Comparison of ENCODE assay signal across 8 cellular contexts in the genomic region with DNA sequence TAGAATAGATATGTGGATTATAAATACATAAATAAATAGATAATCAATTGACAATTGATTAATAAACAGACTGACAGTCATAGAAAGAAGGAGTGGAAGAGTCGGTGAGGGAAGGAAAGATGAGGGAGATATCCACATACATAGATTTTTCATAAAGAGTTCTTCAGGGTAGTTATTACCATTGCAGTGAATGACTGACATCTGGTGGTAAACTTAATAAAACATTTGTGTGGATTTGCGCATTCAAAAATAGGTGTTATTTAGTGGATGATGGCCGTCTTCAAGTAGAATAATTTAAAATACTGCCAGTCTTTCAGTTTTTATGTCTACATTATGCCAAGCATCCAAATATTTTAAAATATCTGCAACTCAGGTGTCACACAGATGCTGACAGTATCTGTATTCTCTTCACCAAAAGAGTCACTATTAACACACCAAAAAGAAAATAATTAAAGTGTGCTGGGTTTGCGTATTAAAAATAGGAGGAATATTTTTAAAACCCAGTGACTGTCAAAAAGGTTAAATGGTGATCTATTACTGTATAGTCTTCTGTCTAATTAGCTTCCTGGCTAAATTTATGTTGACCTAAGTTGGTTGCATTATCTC.
A peak's percentile ranks its signal among the peaks of the same experiment; 100 is the strongest.
DNase-seq lines count a peak whose midpoint lies in the region; TF ChIP-seq lines count a peak whose summit lies in the region.

No MANE protein-coding gene starts in this region.

- H3K4ac ChIP-seq in mesendoderm (ENCODE audit: low read depth, low read length) = no peak overlapping the region

- H2AK5ac ChIP-seq in mesendoderm (ENCODE audit: low read length) = no peak overlapping the region

- 100% methylated on average over 2 of the region's 4 CpGs for WGBS in mesendoderm (ENCODE audit: extremely low coverage, insufficient coverage, low lambda C conversion rate)

- DNase-seq in GM13977 (ENCODE audit: low spot score) = peak; percentile 38
- DNase-seq in NCI-H345 treated with DMSO at 0.1 percent for 48 hours (lab: John Stamatoyannopoulos, UW; ENCODE audit: unreplicated experiment) = peak; percentile 10
- DNase-seq in cerebellum (ENCODE audit: low spot score) = peak; percentile 37
- DNase-seq in central memory CD4-positive, alpha-beta T cell = no peak
- no peak for DNase-seq in mesendoderm
- DNase-seq in activated CD4-positive, CD25-positive, alpha-beta regulatory T cell (lab: John Stamatoyannopoulos, UW) = no peak

- H3K27me3 ChIP-seq in ACC112 (ENCODE audit: insufficient read depth, low read length) (no peaks in the 10 kb centered on the region), neural cell (ENCODE audit: insufficient read depth, low read depth, low read length) (no peaks in the 10 kb centered on the region), mesendoderm (ENCODE audit: insufficient read depth, low read length, poor library complexity) (no peaks in the 10 kb centered on the region)

- TF ChIP-seq RAD21 in neural cell (conservative IDR thresholded peaks at IDR 0.05) = peak; percentile 90

- no peaks in the 10 kb centered on the region for H3K9me3 ChIP-seq in neural cell (ENCODE audit: low read length)

- H4K5ac ChIP-seq in mesendoderm (ENCODE audit: low read length) = no peak overlapping the region

- no peaks in the 10 kb centered on the region for H3F3A ChIP-seq in neural cell (ENCODE audit: insufficient read depth, low read length, poor library complexity, severe bottlenecking)

- H3K23ac ChIP-seq in mesendoderm (ENCODE audit: low read length) = no peak overlapping the region

- in situ Hi-C loops in GM13977 (cut with MboI; ENCODE audit: low pct_unique_long_range_greater_than_20kb, low sequenced_read_pairs, unreplicated experiment) = no loop called here

- H3K4me2 ChIP-seq in neural cell (ENCODE audit: low read length) = no peak overlapping the region
- no peak overlapping the region for H3K4me2 ChIP-seq in mesendoderm (ENCODE audit: low read length)

- H2BK15ac ChIP-seq in mesendoderm (replicated peaks; ENCODE audit: low read depth) = no peak overlapping the region

- H3K9me2 ChIP-seq in neural cell (ENCODE audit: insufficient read depth, low read length) = no peaks in the 10 kb centered on the region

- no peaks in the 10 kb centered on the region for H4K20me1 ChIP-seq in neural cell (ENCODE audit: insufficient read depth)

- H2AFZ ChIP-seq in ACC112 (ENCODE audit: low read length, unreplicated experiment) (peak overlapping the region; percentile 63), neural cell (ENCODE audit: low read depth, low read length) (no peak overlapping the region)

- TF ChIP-seq CTCF in GM13977 (IDR thresholded peaks at IDR 0.05; ENCODE audit: extremely low read depth, insufficient read depth, missing control alignments) (peak; percentile 56), neural cell (IDR thresholded peaks at IDR 0.05; ENCODE audit: poor library complexity, severe bottlenecking) (peak; percentile 77)

- H3K4me1 ChIP-seq in ACC112 (ENCODE audit: control insufficient read depth, insufficient read depth, low read length, unreplicated experiment) (no peaks in the 10 kb centered on the region), mesendoderm (ENCODE audit: control insufficient read depth, low read depth, low read length) (no peaks in the 10 kb centered on the region)

- H3K56ac ChIP-seq in mesendoderm (ENCODE audit: low read length) = no peak overlapping the region

- H4K8ac ChIP-seq in mesendoderm (ENCODE audit: low read depth, low read length) = no peak overlapping the region

- H3K79me2 ChIP-seq in ACC112 (ENCODE audit: control insufficient read depth, insufficient read depth, low read length, unreplicated experiment) (no peaks in the 10 kb centered on the region), neural cell (replicated peaks; ENCODE audit: insufficient read depth, low read length) (no peaks in the 10 kb centered on the region), mesendoderm (ENCODE audit: control insufficient read depth, insufficient read depth, low read length) (no peaks in the 10 kb centered on the region)

- no peak overlapping the region for H3K27ac ChIP-seq in ACC112 (ENCODE audit: low read depth, low read length)
- no peak overlapping the region for H3K27ac ChIP-seq in neural cell (ENCODE audit: low read length)
- no peak overlapping the region for H3K27ac ChIP-seq in mesendoderm (ENCODE audit: low read depth, low read length)

- H3K9ac ChIP-seq in neural cell (ENCODE audit: low read length) (no peak overlapping the region), mesendoderm (ENCODE audit: low read length) (no peak overlapping the region)

- H3K36me3 ChIP-seq in ACC112 (ENCODE audit: insufficient read depth, low read length) (no peaks in the 10 kb centered on the region), neural cell (ENCODE audit: insufficient read depth, low read length) (no peaks in the 10 kb centered on the region), mesendoderm (ENCODE audit: control insufficient read depth, insufficient read depth, low read length) (no peaks in the 10 kb centered on the region)

- no peak overlapping the region for H2BK120ac ChIP-seq in mesendoderm (ENCODE audit: low read depth, low read length)

- TF ChIP-seq EP300 in neural cell (conservative IDR thresholded peaks at IDR 0.05; ENCODE audit: poor library complexity, severe bottlenecking) = no peak

- no peak overlapping the region for H3K18ac ChIP-seq in mesendoderm (ENCODE audit: low read length)

- no peaks in the 10 kb centered on the region for H3K79me1 ChIP-seq in mesendoderm (ENCODE audit: low read length)

- H2BK5ac ChIP-seq in mesendoderm (ENCODE audit: low read length) = no peak overlapping the region

- no peak overlapping the region for H3K4me3 ChIP-seq in ACC112 (ENCODE audit: low read depth, low read length)
- no peak overlapping the region for H3K4me3 ChIP-seq in neural cell (ENCODE audit: low read length)
- H3K4me3 ChIP-seq in mesendoderm (ENCODE audit: low read length) = no peak overlapping the region

TF ChIP-seq in neural cell, 6 proteins besides CTCF, POLR2A, EP300 and RAD21:
- TF ChIP-seq SMC3 (conservative IDR thresholded peaks at IDR 0.05; ENCODE audit: poor library complexity) = peak; percentile 91
- TF ChIP-seq MXI1 (conservative IDR thresholded peaks at IDR 0.05; ENCODE audit: poor library complexity, severe bottlenecking) = no peak
- no peak for TF ChIP-seq POLR2AphosphoS5 (IDR thresholded peaks at IDR 0.05)

Comparison
In these comparisons a context has a peak if more than half of its experiments do, and no peak if none do; other contexts are left out.
1. DNase-seq: peak in GM13977 (single experiment), NCI-H345 treated with DMSO at 0.1 percent for 48 hours (single experiment) and cerebellum (single experiment); none in central memory CD4-positive, alpha-beta T cell (single experiment), mesendoderm (single experiment) and activated CD4-positive, CD25-positive, alpha-beta regulatory T cell (0 of 4).